In genomic region chr15:45099549-45100165, GRCh38 we compare ENCODE assay signal across 21 cellular contexts. TPM values are rescaled to one million over a fixed set of nuclear protein-coding genes. Genes with fewer than 3 reads are reported as not detected.
DNase-seq lines count a peak whose midpoint lies in the region; ATAC-seq and TF ChIP-seq lines count a peak whose summit lies in the region.
"Had no signal": no experiment of that assay in that cellular context is flagged by ENCODE, and none has a peak within 500 bp of the region (broad histone marks: within the 10 kb centered on the region; RNA-seq: fewer than 3 reads in every experiment).

No MANE protein-coding gene starts in this region.

- H3K27me3 Mint-ChIP-seq in endothelial cell (ENCODE audit: unreplicated experiment), result peaks cover 11% of the 10 kb centered on the region

- H3K27ac Mint-ChIP-seq in endothelial cell (ENCODE audit: unreplicated experiment), result peak overlapping the region; percentile 12
- H3K27ac Mint-ChIP-seq: HFFc6 had no signal

- H3K36me3 Mint-ChIP-seq in endothelial cell (ENCODE audit: low read depth, unreplicated experiment), result no peaks in the 10 kb centered on the region

- peak; percentile 14 for DNase-seq in GM13976 (ENCODE audit: low spot score)
- no peak for DNase-seq in endothelial cell (ENCODE audit: low spot score)
- peak; percentile 78 for DNase-seq in posterior vena cava (ENCODE audit: low spot score)
- DNase-seq: Calu3, DMS79 treated with DMSO at 0.1 percent for 48 hours, GF-D8, HFFc6, NCI-H1048, NCI-H1417, NCI-H1694, NCI-H2081, NCI-H2227 treated with DMSO at 0.1 percent for 48 hours, NCI-H526 treated with DMSO at 0.1 percent for 48 hours, RPMI8226, SHP77 had no signal

- TF ChIP-seq CTCF in GM13976 (IDR thresholded peaks at IDR 0.05; ENCODE audit: borderline replicate concordance, control extremely low read depth, extremely low read depth, insufficient read depth, missing control alignments), result no peak
- no peak for TF ChIP-seq CTCF in endothelial cell (IDR thresholded peaks at IDR 0.05; ENCODE audit: unreplicated experiment)

- no peak for ATAC-seq in GM19397 (IDR thresholded peaks at IDR 0.05; ENCODE audit: unreplicated experiment)
- ATAC-seq in GM19467 (IDR thresholded peaks at IDR 0.05; ENCODE audit: unreplicated experiment), result no peak
- no peak for ATAC-seq in HG02610 (IDR thresholded peaks at IDR 0.05; ENCODE audit: unreplicated experiment)

- intact Hi-C loops in posterior vena cava (cut with DNase I), result no loop called here

- in situ Hi-C loops in GM13976 (cut with MboI; ENCODE audit: low sequenced_read_pairs, unreplicated experiment), result loop anchor here (25.0 kb wide), 1 partner anchor 137 kb away; the partner anchor contains the start of gene TERB2

- no peaks in the 10 kb centered on the region for H3K9me3 Mint-ChIP-seq in endothelial cell (ENCODE audit: unreplicated experiment)
- H3K9me3 Mint-ChIP-seq: HFFc6 had no signal

- H3K4me1 Mint-ChIP-seq in endothelial cell (ENCODE audit: unreplicated experiment), result peaks cover 18% of the 10 kb centered on the region

- no peak overlapping the region for H3K4me3 Mint-ChIP-seq in endothelial cell (ENCODE audit: unreplicated experiment)
- H3K4me3 Mint-ChIP-seq: HFFc6 had no signal

RNA-seq across cellular contexts. Expression of gene DUOX2, which starts 14.3 kb away (rescaled TPM):
- total RNA-seq in endothelial cell (ENCODE audit: unreplicated experiment) (1.2 TPM), posterior vena cava (1 to 10 TPM in 1 of 2 donors, under 1 TPM in 1; 0.57 to 2.7 TPM)
- total RNA-seq: HFFc6 had no signal

RNA-seq across cellular contexts. Expression of gene DUOXA2, which starts 14.5 kb away (rescaled TPM):
- total RNA-seq in endothelial cell (ENCODE audit: unreplicated experiment) (not detected), posterior vena cava (not detected)
- total RNA-seq: A172, Calu3, HFFc6, NCI-H460, SK-MEL-5 had no signal

RNA-seq across cellular contexts. Expression of gene DUOXA1, which starts 30.0 kb away (rescaled TPM):
- 1.9 TPM for total RNA-seq in endothelial cell (ENCODE audit: unreplicated experiment)
- 1 to 10 TPM in 1 of 2 donors, under 1 TPM in 1; 0.81 to 5.3 TPM for total RNA-seq in posterior vena cava
- total RNA-seq: A172, Calu3, SK-MEL-5 had no signal

RNA-seq across cellular contexts. Expression of gene DUOX1, which starts 30.1 kb away (rescaled TPM):
- not detected for total RNA-seq in endothelial cell (ENCODE audit: unreplicated experiment)
- 1 to 10 TPM in 1 of 2 donors, under 1 TPM in 1; 0.62 to 4.4 TPM for total RNA-seq in posterior vena cava
- total RNA-seq: A172, NCI-H460, SK-MEL-5 had no signal
